ENCODE assay signal across 2 cellular contexts in genomic region chr20:49481116-49481515, GRCh38.
TF ChIP-seq lines count a peak whose summit lies in the region.

No MANE protein-coding gene starts in this region.

TF ChIP-seq in liver, 16 proteins besides CTCF, POLR2A, EP300 and RAD21:
- TF ChIP-seq FOXA2 (IDR thresholded peaks at IDR 0.05) (no peak), HNF4A (conservative IDR thresholded peaks at IDR 0.05) (peak in 1 of 2 donors; percentile 39), EGR1 (IDR thresholded peaks at IDR 0.05; ENCODE audit: low read depth in 2 of 2) (no peak), RXRA (IDR thresholded peaks at IDR 0.05) (peak in 1 of 2 donors; percentile 68), GABPA (IDR thresholded peaks at IDR 0.05 in 1 of 2, conservative IDR thresholded peaks at IDR 0.05 in 1 of 2) (no peak), HNF4G (IDR thresholded peaks at IDR 0.05) (no peak)
- TF ChIP-seq, protein P1, sequence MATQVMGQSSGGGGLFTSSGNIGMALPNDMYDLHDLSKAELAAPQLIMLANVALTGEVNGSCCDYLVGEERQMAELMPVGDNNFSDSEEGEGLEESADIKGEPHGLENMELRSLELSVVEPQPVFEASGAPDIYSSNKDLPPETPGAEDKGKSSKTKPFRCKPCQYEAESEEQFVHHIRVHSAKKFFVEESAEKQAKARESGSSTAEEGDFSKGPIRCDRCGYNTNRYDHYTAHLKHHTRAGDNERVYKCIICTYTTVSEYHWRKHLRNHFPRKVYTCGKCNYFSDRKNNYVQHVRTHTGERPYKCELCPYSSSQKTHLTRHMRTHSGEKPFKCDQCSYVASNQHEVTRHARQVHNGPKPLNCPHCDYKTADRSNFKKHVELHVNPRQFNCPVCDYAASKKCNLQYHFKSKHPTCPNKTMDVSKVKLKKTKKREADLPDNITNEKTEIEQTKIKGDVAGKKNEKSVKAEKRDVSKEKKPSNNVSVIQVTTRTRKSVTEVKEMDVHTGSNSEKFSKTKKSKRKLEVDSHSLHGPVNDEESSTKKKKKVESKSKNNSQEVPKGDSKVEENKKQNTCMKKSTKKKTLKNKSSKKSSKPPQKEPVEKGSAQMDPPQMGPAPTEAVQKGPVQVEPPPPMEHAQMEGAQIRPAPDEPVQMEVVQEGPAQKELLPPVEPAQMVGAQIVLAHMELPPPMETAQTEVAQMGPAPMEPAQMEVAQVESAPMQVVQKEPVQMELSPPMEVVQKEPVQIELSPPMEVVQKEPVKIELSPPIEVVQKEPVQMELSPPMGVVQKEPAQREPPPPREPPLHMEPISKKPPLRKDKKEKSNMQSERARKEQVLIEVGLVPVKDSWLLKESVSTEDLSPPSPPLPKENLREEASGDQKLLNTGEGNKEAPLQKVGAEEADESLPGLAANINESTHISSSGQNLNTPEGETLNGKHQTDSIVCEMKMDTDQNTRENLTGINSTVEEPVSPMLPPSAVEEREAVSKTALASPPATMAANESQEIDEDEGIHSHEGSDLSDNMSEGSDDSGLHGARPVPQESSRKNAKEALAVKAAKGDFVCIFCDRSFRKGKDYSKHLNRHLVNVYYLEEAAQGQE (IDR thresholded peaks at IDR 0.05), result peak; percentile 56

TF ChIP-seq in HepG2, 621 proteins besides CTCF, POLR2A, EP300 and RAD21:
- TF ChIP-seq ZNF816 (CRISPR knock-in tag; IDR thresholded peaks at IDR 0.05; ENCODE audit: borderline replicate concordance) (no peak), PHF21A (CRISPR knock-in tag; IDR thresholded peaks at IDR 0.05) (no peak), RXRB (CRISPR knock-in tag; IDR thresholded peaks at IDR 0.05; ENCODE audit: borderline replicate concordance) (no peak), ZBTB10 (CRISPR knock-in tag; IDR thresholded peaks at IDR 0.05; ENCODE audit: borderline replicate concordance) (no peak), ZNF841 (CRISPR knock-in tag; IDR thresholded peaks at IDR 0.05; ENCODE audit: borderline replicate concordance) (no peak), ZNF574 (CRISPR knock-in tag; IDR thresholded peaks at IDR 0.05) (no peak), NR2F2 (IDR thresholded peaks at IDR 0.05; ENCODE audit: borderline replicate concordance, low read depth) (no peak), DR1 (CRISPR knock-in tag; IDR thresholded peaks at IDR 0.05) (no peak), ZFP62 (CRISPR knock-in tag; IDR thresholded peaks at IDR 0.05) (no peak), ZNF251 (CRISPR knock-in tag; IDR thresholded peaks at IDR 0.05) (no peak), HIVEP1 (CRISPR knock-in tag; IDR thresholded peaks at IDR 0.05) (no peak)
- TF ChIP-seq, protein P2, sequence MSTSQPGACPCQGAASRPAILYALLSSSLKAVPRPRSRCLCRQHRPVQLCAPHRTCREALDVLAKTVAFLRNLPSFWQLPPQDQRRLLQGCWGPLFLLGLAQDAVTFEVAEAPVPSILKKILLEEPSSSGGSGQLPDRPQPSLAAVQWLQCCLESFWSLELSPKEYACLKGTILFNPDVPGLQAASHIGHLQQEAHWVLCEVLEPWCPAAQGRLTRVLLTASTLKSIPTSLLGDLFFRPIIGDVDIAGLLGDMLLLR (CRISPR knock-in tag; IDR thresholded peaks at IDR 0.05), result no peak
